In the genomic region with DNA sequence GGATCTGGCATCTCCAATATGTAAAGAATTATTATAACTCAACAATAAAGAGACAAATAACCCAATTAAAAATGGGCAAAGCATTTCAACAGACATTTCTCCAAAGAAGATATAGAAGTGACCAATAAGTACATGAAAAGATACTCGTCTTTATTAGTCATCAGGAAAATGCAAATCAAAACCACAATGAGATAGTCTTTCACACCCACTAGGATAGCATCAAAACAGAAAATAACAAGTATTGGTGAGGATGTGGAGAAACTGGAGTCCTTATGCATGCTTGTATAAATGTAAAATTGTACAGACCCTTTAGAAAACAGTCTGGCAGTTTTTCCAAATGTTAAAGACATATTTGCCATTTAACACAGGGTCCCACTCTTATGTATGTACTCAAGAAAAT, we compare ENCODE assay signal across 22 cellular contexts. TPM values are rescaled to one million over a fixed set of nuclear protein-coding genes. Genes with fewer than 3 reads are reported as not detected.
DNase-seq lines count a peak whose midpoint lies in the region; ATAC-seq, FAIRE-seq and TF ChIP-seq lines count a peak whose summit lies in the region.
"Had no signal": no experiment of that assay in that cellular context is flagged by ENCODE, and none has a peak within 500 bp of the region (broad histone marks: within the 10 kb centered on the region; RNA-seq: fewer than 3 reads in every experiment).

No MANE protein-coding gene starts in this region.

- peaks cover 0 to under 1% of the 10 kb centered on the region in 2 donors for H3K4me1 ChIP-seq in small intestine (ENCODE audit: control insufficient read depth in 2 of 2, insufficient read depth in 1 of 2, low read depth in 1 of 2, low read length in 1 of 2)
- peaks cover 14% of the 10 kb centered on the region for H3K4me1 ChIP-seq in upper lobe of right lung
- no peaks in the 10 kb centered on the region for H3K4me1 ChIP-seq in neuronal stem cell (ENCODE audit: control insufficient read depth in 2 of 2, insufficient read depth in 1 of 2, low read depth in 1 of 2, low read length in 2 of 2)
- H3K4me1 ChIP-seq: colonic mucosa had no signal

- no peak overlapping the region for H3K4me3 Mint-ChIP-seq in activated T-cell treated with anti-CD3 and anti-CD28 coated beads, Interleukin-2, amount 50 U/mL, for 72 hours
- H3K4me3 Mint-ChIP-seq: activated B cell treated with CpG ODN at 0.5 μM for 24 hours; GM23338; stimulated activated naive CD8-positive, alpha-beta T cell treated with anti-CD3 and anti-CD28 coated beads, Interleukin-15, Interleukin-2, amounts not matched to agents 100 ng/mL and 50 ng/mL, for 24 hours; T-helper 17 cell had no signal

- DNase-seq in activated T-cell treated with anti-CD3 and anti-CD28 coated beads, Interleukin-2, amount 50 U/mL, for 72 hours = no peak
- no peak for DNase-seq in activated T-cell treated with anti-CD3 and anti-CD28 coated beads, Interleukin-2, amount 50 U/mL, for 1 hour
- DNase-seq in small intestine = no peak
- DNase-seq in upper lobe of right lung = no peak
- DNase-seq in NCI-H146 (lab: John Stamatoyannopoulos, UW) = no peak
- DNase-seq in neuronal stem cell (ENCODE audit: low spot score) = no peak
- DNase-seq: ACHN; activated B cell treated with CpG ODN at 0.5 μM for 24 hours; activated naive CD4-positive, alpha-beta T cell; CD4-positive, alpha-beta memory T cell; colonic mucosa; DMS79; midbrain; NCI-H2029; NCI-H524 treated with DMSO at 0.1 percent for 48 hours; OCI-M1; retina; T-helper 17 cell had no signal

- H3K23ac ChIP-seq in neuronal stem cell (ENCODE audit: low read depth, low read length, poor library complexity) = no peak overlapping the region

- H3K27ac ChIP-seq in small intestine (ENCODE audit: low read depth in 1 of 2, low read length in 1 of 2) = no peak overlapping the region
- H3K27ac ChIP-seq in upper lobe of right lung = no peak overlapping the region
- no peak overlapping the region for H3K27ac ChIP-seq in neuronal stem cell (replicated peaks; ENCODE audit: low read length)
- H3K27ac ChIP-seq: colonic mucosa had no signal

- H3K4me1 Mint-ChIP-seq in activated T-cell treated with anti-CD3 and anti-CD28 coated beads, Interleukin-2, amount 50 U/mL, for 72 hours (ENCODE audit: low read depth) = peaks cover 39% of the 10 kb centered on the region
- H3K4me1 Mint-ChIP-seq: activated B cell treated with CpG ODN at 0.5 μM for 24 hours had no signal

- no peak overlapping the region for H4K8ac ChIP-seq in neuronal stem cell (ENCODE audit: low read depth, low read length)

- no peaks in the 10 kb centered on the region for H3K36me3 Mint-ChIP-seq in activated T-cell treated with anti-CD3 and anti-CD28 coated beads, Interleukin-2, amount 50 U/mL, for 72 hours (ENCODE audit: insufficient read depth in 2 of 2)
- H3K36me3 Mint-ChIP-seq: CD4-positive, alpha-beta memory T cell had no signal

- H3K27me3 Mint-ChIP-seq in activated T-cell treated with anti-CD3 and anti-CD28 coated beads, Interleukin-2, amount 50 U/mL, for 72 hours (ENCODE audit: low read depth) = peaks cover 5% of the 10 kb centered on the region
- H3K27me3 Mint-ChIP-seq: CD4-positive, alpha-beta memory T cell; stimulated activated naive CD8-positive, alpha-beta T cell treated with anti-CD3 and anti-CD28 coated beads, Interleukin-15, Interleukin-2, amounts not matched to agents 100 ng/mL and 50 ng/mL, for 24 hours; T-helper 17 cell had no signal

- TF ChIP-seq CTCF in upper lobe of right lung (IDR thresholded peaks at IDR 0.05) = no peak

- no peaks in the 10 kb centered on the region for H3K79me1 ChIP-seq in neuronal stem cell (ENCODE audit: low read depth, low read length)

- H2BK5ac ChIP-seq in neuronal stem cell (ENCODE audit: low read length) = no peak overlapping the region

- peak; percentile 28 to 37 for ATAC-seq in activated T-cell treated with anti-CD3 and anti-CD28 coated beads, Interleukin-2, amount 50 U/mL, for 72 hours (replicated peaks in 1 of 2)
- ATAC-seq in HG02642 (IDR thresholded peaks at IDR 0.05; ENCODE audit: poor library complexity, unreplicated experiment) (peak; percentile 44), HG03565 (IDR thresholded peaks at IDR 0.05; ENCODE audit: unreplicated experiment) (peak; percentile 37), upper lobe of right lung (no peak)
- ATAC-seq: GM23338, T-helper 17 cell had no signal

- no peak overlapping the region for H3K27ac Mint-ChIP-seq in activated T-cell treated with anti-CD3 and anti-CD28 coated beads, Interleukin-2, amount 50 U/mL, for 72 hours
- H3K27ac Mint-ChIP-seq: activated B cell treated with CpG ODN at 0.5 μM for 24 hours; CD4-positive, alpha-beta memory T cell; GM23338; stimulated activated naive CD8-positive, alpha-beta T cell treated with anti-CD3 and anti-CD28 coated beads, Interleukin-15, Interleukin-2, amounts not matched to agents 100 ng/mL and 50 ng/mL, for 24 hours; T-helper 17 cell had no signal

- no peak overlapping the region for H2AK5ac ChIP-seq in neuronal stem cell (ENCODE audit: low read depth, low read length)

- no peak overlapping the region for H3K4ac ChIP-seq in neuronal stem cell (ENCODE audit: low read length)

- H2BK120ac ChIP-seq in neuronal stem cell (ENCODE audit: low read depth, low read length) = no peak overlapping the region

- H4K91ac ChIP-seq in neuronal stem cell (ENCODE audit: low read depth, low read length, poor library complexity) = no peak overlapping the region

- intact Hi-C loops in upper lobe of right lung (cut with DNase I) = no loop called here

- H3K4me3 ChIP-seq in small intestine (ENCODE audit: low read depth in 1 of 2, low read length in 2 of 2) (no peak overlapping the region), upper lobe of right lung (no peak overlapping the region), neuronal stem cell (ENCODE audit: low read length in 2 of 2) (no peak overlapping the region)
- H3K4me3 ChIP-seq: colonic mucosa, GM23338 had no signal

- no peak overlapping the region for H3K9ac ChIP-seq in neuronal stem cell (ENCODE audit: low read depth, low read length, poor library complexity)

- no peak overlapping the region for H2BK15ac ChIP-seq in neuronal stem cell (ENCODE audit: low read length)

- no peak overlapping the region for H3K14ac ChIP-seq in neuronal stem cell (ENCODE audit: low read length)

- H2AFZ ChIP-seq in neuronal stem cell (ENCODE audit: low read length) = no peak overlapping the region
- H2AFZ ChIP-seq: GM23338 had no signal

- FAIRE-seq in small intestine (lab: Jason Lieb, UNC) = peak; percentile 61

- H3K27me3 ChIP-seq in small intestine (ENCODE audit: control insufficient read depth in 2 of 2, insufficient read depth in 2 of 2, low read length in 2 of 2) (no peaks in the 10 kb centered on the region), upper lobe of right lung (no peaks in the 10 kb centered on the region), neuronal stem cell (ENCODE audit: control insufficient read depth in 3 of 3, insufficient read depth in 3 of 3, low read depth in 1 of 3, low read length in 3 of 3) (no peaks in the 10 kb centered on the region)
- H3K27me3 ChIP-seq: colonic mucosa had no signal

- 46 to 59% (median 52%) methylated on average over 1 of the region's 1 CpG for WGBS in small intestine, 3 donors
- WGBS in neuronal stem cell (ENCODE audit: extremely low coverage in 2 of 2, insufficient read length in 2 of 2, insufficient replicate concordance in 1 of 2), 2 donors = no CpG with 5 or more reads among the region's 1 CpG

- H2BK12ac ChIP-seq in neuronal stem cell (ENCODE audit: low read length) = no peak overlapping the region

- H3K36me3 ChIP-seq in small intestine (ENCODE audit: control insufficient read depth in 2 of 2, insufficient read depth in 2 of 2, low read length in 2 of 2) = no peaks in the 10 kb centered on the region
- H3K36me3 ChIP-seq in upper lobe of right lung = no peaks in the 10 kb centered on the region
- no peaks in the 10 kb centered on the region for H3K36me3 ChIP-seq in neuronal stem cell (replicated peaks in 1 of 2; ENCODE audit: control insufficient read depth in 2 of 2, insufficient read depth in 2 of 2, low read length in 2 of 2)
- H3K36me3 ChIP-seq: colonic mucosa had no signal

- no peaks in the 10 kb centered on the region for H3K9me3 Mint-ChIP-seq in activated T-cell treated with anti-CD3 and anti-CD28 coated beads, Interleukin-2, amount 50 U/mL, for 72 hours
- H3K9me3 Mint-ChIP-seq: activated B cell treated with CpG ODN at 0.5 μM for 24 hours; CD4-positive, alpha-beta memory T cell; GM23338 had no signal

- H3K9me3 ChIP-seq in small intestine (ENCODE audit: control insufficient read depth, low read depth) = no peaks in the 10 kb centered on the region
- no peaks in the 10 kb centered on the region for H3K9me3 ChIP-seq in upper lobe of right lung
- no peaks in the 10 kb centered on the region for H3K9me3 ChIP-seq in neuronal stem cell (replicated peaks in 1 of 2; ENCODE audit: control insufficient read depth in 2 of 2, insufficient read depth in 1 of 2, low read depth in 1 of 2, low read length in 2 of 2)
- H3K9me3 ChIP-seq: colonic mucosa had no signal

- no peak overlapping the region for H3K4me2 ChIP-seq in neuronal stem cell (ENCODE audit: insufficient read depth, low read length, poor library complexity, severe bottlenecking)
- H3K4me2 ChIP-seq: GM23338 had no signal

- H3K18ac ChIP-seq in neuronal stem cell (ENCODE audit: low read length) = no peak overlapping the region

RNA-seq across cellular contexts. Expression of a gene that starts 39.1 kb away (rescaled TPM):
- total RNA-seq in activated T-cell treated with anti-CD3 and anti-CD28 coated beads, Interleukin-2, amount 50 U/mL, for 72 hours = 1 to 10 TPM; 4.7 to 5.6 TPM
- 1 to 10 TPM; 1.6 to 7.5 (median 2.4) TPM for polyA plus RNA-seq in small intestine
- 94.8 TPM for total RNA-seq in upper lobe of right lung
- polyA plus RNA-seq in neuronal stem cell (2013, experiment 1 of 2) = 0.98 TPM
- polyA plus RNA-seq in neuronal stem cell (2013, experiment 2 of 2) = 0.76 TPM

RNA-seq across cellular contexts. Expression of a gene that starts 39.1 kb away (rescaled TPM):
- total RNA-seq in activated T-cell treated with anti-CD3 and anti-CD28 coated beads, Interleukin-2, amount 50 U/mL, for 72 hours = 10 to 100 TPM; 16.6 to 17.5 TPM
- 1 to 10 TPM; 4.0 to 9.7 (median 9.0) TPM for polyA plus RNA-seq in small intestine
- total RNA-seq in upper lobe of right lung = 41.3 TPM
- polyA plus RNA-seq in neuronal stem cell (2013, experiment 1 of 2) = 8.3 TPM
- 8.1 TPM for polyA plus RNA-seq in neuronal stem cell (2013, experiment 2 of 2)

Comparison
In these comparisons a context has a peak if more than half of its experiments do, and no peak if none do; other contexts are left out.
1. RNA of a gene that starts 39.1 kb away (total RNA-seq): 94.8 TPM in upper lobe of right lung (single experiment); 4.7 to 5.6 TPM in activated T-cell treated with anti-CD3 and anti-CD28 coated beads, Interleukin-2, amount 50 U/mL, for 72 hours; every median in the first group is over 10 times any median in the second.